ENCODE assay signal across 8 cellular contexts in the genomic region with DNA sequence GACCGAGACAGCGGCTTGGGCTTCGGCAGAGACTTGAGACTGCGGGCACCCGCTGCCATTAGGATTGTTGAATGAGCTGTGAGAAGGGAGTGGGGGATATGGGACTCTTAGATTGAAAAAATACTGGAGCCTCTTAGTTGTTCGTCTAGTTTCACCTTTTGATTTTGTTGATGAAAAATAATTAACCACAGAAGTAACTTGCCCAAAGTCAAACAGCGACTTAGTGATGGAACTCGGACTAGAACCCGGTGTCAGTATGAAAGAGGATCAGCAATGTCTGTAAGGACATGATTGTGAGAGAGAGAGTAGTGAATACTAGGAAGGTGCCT. TPM values are rescaled to one million over a fixed set of nuclear protein-coding genes. Genes with fewer than 3 reads are reported as not detected.
DNase-seq lines count a peak whose midpoint lies in the region; ATAC-seq and TF ChIP-seq lines count a peak whose summit lies in the region.

No MANE protein-coding gene starts in this region.

- TF ChIP-seq CTCF in GM06990 (IDR thresholded peaks at IDR 0.05; ENCODE audit: insufficient read depth, low read length, poor library complexity, severe bottlenecking), result no peak
- TF ChIP-seq CTCF in gastroesophageal sphincter (IDR thresholded peaks at IDR 0.05), result no peak

- no peaks in the 10 kb centered on the region for H3K36me3 ChIP-seq in GM06990 (ENCODE audit: control insufficient read depth, insufficient read depth, low read length)
- peaks cover 4% of the 10 kb centered on the region; the same call in 1 of the 2 replicates for H3K36me3 ChIP-seq in SJSA1
- no peaks in the 10 kb centered on the region for H3K36me3 ChIP-seq in gastroesophageal sphincter
- no peaks in the 10 kb centered on the region for H3K36me3 ChIP-seq in skeletal muscle tissue (ENCODE audit: control insufficient read depth in 3 of 3, insufficient read depth in 3 of 3, low read length in 3 of 3)

- ATAC-seq in gastroesophageal sphincter (no peak), HG02623 (IDR thresholded peaks at IDR 0.05; ENCODE audit: unreplicated experiment) (no peak), GM21723 (IDR thresholded peaks at IDR 0.05; ENCODE audit: unreplicated experiment) (no peak)

- whole genome bisulfite sequencing in gastroesophageal sphincter (ENCODE audit: low coverage in 1 of 2), 2 donors, result 0 to 3% methylated on average over 6 to 9 of the region's 9 CpGs

- H3K4me3 ChIP-seq in GM06990 (replicated peaks; ENCODE audit: low read depth, low read length) (peak overlapping the region; percentile 84), SJSA1 (peak overlapping the region; percentile 71), gastroesophageal sphincter (peak overlapping the region; percentile 83 to 95), skeletal muscle tissue (ENCODE audit: low read length in 3 of 3) (peak overlapping the region; percentile 87 to 99 (median 95))

- H3K4me1 ChIP-seq in SJSA1 (replicated peaks) (peaks cover 11% of the 10 kb centered on the region), gastroesophageal sphincter (peaks cover 6 to 39% (median 12%) of the 10 kb centered on the region in 3 donors), skeletal muscle tissue (ENCODE audit: control insufficient read depth in 3 of 3, insufficient read depth in 3 of 3, low read length in 3 of 3) (peaks cover 17 to 20% (median 19%) of the 10 kb centered on the region in 3 donors)

- TF ChIP-seq POLR2A in gastroesophageal sphincter (IDR thresholded peaks at IDR 0.05), result no peak

- no peaks in the 10 kb centered on the region for H3K9me3 ChIP-seq in SJSA1 (replicated peaks)
- no peaks in the 10 kb centered on the region for H3K9me3 ChIP-seq in gastroesophageal sphincter
- no peaks in the 10 kb centered on the region for H3K9me3 ChIP-seq in skeletal muscle tissue (ENCODE audit: control insufficient read depth in 3 of 3, low read length in 3 of 3)

- no peak for DNase-seq in GM06990 (ENCODE audit: extremely low read depth, insufficient read length)
- no peak for DNase-seq in SJSA1 (ENCODE audit: low read depth in 1 of 2, low spot score in 2 of 2)
- no peak for DNase-seq in NCI-H69 (lab: John Stamatoyannopoulos, UW)
- no peak for DNase-seq in NK-92 (lab: John Stamatoyannopoulos, UW; ENCODE audit: unreplicated experiment)

- TF ChIP-seq EP300 in gastroesophageal sphincter (IDR thresholded peaks at IDR 0.05), result no peak

- H3K27ac ChIP-seq in SJSA1, result peak overlapping the region; percentile 39
- peak overlapping the region; percentile 10 to 93 (median 92) for H3K27ac ChIP-seq in gastroesophageal sphincter
- H3K27ac ChIP-seq in skeletal muscle tissue (ENCODE audit: low read depth, low read length), result peak overlapping the region; percentile 98

- no peaks in the 10 kb centered on the region for H3K27me3 ChIP-seq in GM06990 (replicated peaks; ENCODE audit: control insufficient read depth, insufficient read depth, low read length)
- peaks cover 4% of the 10 kb centered on the region; the same call in 1 of the 2 replicates for H3K27me3 ChIP-seq in SJSA1 (replicated peaks)
- H3K27me3 ChIP-seq in gastroesophageal sphincter, result peaks cover 8% of the 10 kb centered on the region
- no peaks in the 10 kb centered on the region for H3K27me3 ChIP-seq in skeletal muscle tissue (ENCODE audit: control insufficient read depth in 3 of 3, insufficient read depth in 3 of 3, low read length in 3 of 3)

- H3K9ac ChIP-seq in skeletal muscle tissue (ENCODE audit: low read depth in 1 of 3, low read length in 3 of 3), result peak overlapping the region; percentile 71 to 97 (median 83)

RNA-seq across cellular contexts. Expression of a gene that starts 0.5 kb away (rescaled TPM):
- 14.2 and 19.7 TPM in 2 replicates for total RNA-seq in SJSA1 (2014; rRNA removed; shearing (Covaris generic))
- total RNA-seq in gastroesophageal sphincter, result 10 to 100 TPM; 67.9 to 94.3 (median 76.6) TPM
- total RNA-seq in skeletal muscle tissue, result 20.4 TPM

Comparison
In these comparisons a context has a peak if more than half of its experiments do, and no peak if none do; other contexts are left out.
1. H3K27ac ChIP-seq: peak in every context shown above with its lines; median percentile 98 in skeletal muscle tissue; 92 in gastroesophageal sphincter; 39 in SJSA1.